9 cellular contexts compared by ENCODE assay signal in genomic region chr6:30007132-30007764, GRCh38. TPM values are rescaled to one million over a fixed set of nuclear protein-coding genes. Genes with fewer than 3 reads are reported as not detected.
DNase-seq lines count a peak whose midpoint lies in the region; ATAC-seq and TF ChIP-seq lines count a peak whose summit lies in the region.
"Had no signal": no experiment of that assay in that cellular context is flagged by ENCODE, and none has a peak within 500 bp of the region (broad histone marks: within the 10 kb centered on the region; RNA-seq: fewer than 3 reads in every experiment).

No MANE protein-coding gene starts in this region.

- H3K4me3 ChIP-seq in RWPE2 (ENCODE audit: severe bottlenecking) (no peak overlapping the region), tibial artery (peak overlapping the region; percentile 55 to 76)
- H3K4me3 ChIP-seq: SK-N-MC had no signal

- peaks cover 19% of the 10 kb centered on the region for H3K4me1 Mint-ChIP-seq in dendritic cell treated with granulocyte-macrophage colony-stimulating factor and Interleukin-4, amounts not matched to agents 40 ng/mL and 50 ng/mL, for 4 days (ENCODE audit: low read depth)
- peaks cover 18% of the 10 kb centered on the region for H3K4me1 Mint-ChIP-seq in mesothelial cell of epicardium

- H3K9me3 Mint-ChIP-seq in dendritic cell treated with granulocyte-macrophage colony-stimulating factor and Interleukin-4, amounts not matched to agents 40 ng/mL and 50 ng/mL, for 4 days = no peaks in the 10 kb centered on the region
- H3K9me3 Mint-ChIP-seq in mesothelial cell of epicardium = no peaks in the 10 kb centered on the region

- peaks cover 55% of the 10 kb centered on the region for H3K27me3 Mint-ChIP-seq in dendritic cell treated with granulocyte-macrophage colony-stimulating factor and Interleukin-4, amounts not matched to agents 40 ng/mL and 50 ng/mL, for 4 days
- peaks cover 76% of the 10 kb centered on the region for H3K27me3 Mint-ChIP-seq in mesothelial cell of epicardium (ENCODE audit: low read depth)

- H3K27ac ChIP-seq in RWPE2 (ENCODE audit: poor library complexity, severe bottlenecking) = no peak overlapping the region
- H3K27ac ChIP-seq in tibial artery = peak overlapping the region in 1 of 2 donors; percentile 60
- H3K27ac ChIP-seq: SK-N-MC had no signal

- H3K27me3 ChIP-seq in RWPE2 (ENCODE audit: insufficient read depth, poor library complexity, severe bottlenecking) (peaks cover 23% of the 10 kb centered on the region), tibial artery (peaks cover 0 to 26% of the 10 kb centered on the region in 2 donors)

- H3K36me3 ChIP-seq in RWPE2 (ENCODE audit: low read depth) (no peaks in the 10 kb centered on the region), tibial artery (peaks cover 0 to 12% (median 0%) of the 10 kb centered on the region in 3 donors)

- H3K4me1 ChIP-seq in RWPE2 (ENCODE audit: insufficient read depth, poor library complexity, severe bottlenecking) = no peaks in the 10 kb centered on the region
- peaks cover 0 to 22% (median 7%) of the 10 kb centered on the region in 4 donors for H3K4me1 ChIP-seq in tibial artery

- peaks cover 7% of the 10 kb centered on the region for H3K36me3 Mint-ChIP-seq in dendritic cell treated with granulocyte-macrophage colony-stimulating factor and Interleukin-4, amounts not matched to agents 40 ng/mL and 50 ng/mL, for 4 days (ENCODE audit: low read depth)
- peaks cover 13% of the 10 kb centered on the region for H3K36me3 Mint-ChIP-seq in mesothelial cell of epicardium

- intact Hi-C loops in dendritic cell treated with granulocyte-macrophage colony-stimulating factor and Interleukin-4, amounts not matched to agents 40 ng/mL and 50 ng/mL, for 4 days (cut with micrococcal nuclease) = no loop called here
- intact Hi-C loops in tibial artery (cut with DNase I; ENCODE audit: low total_unique reads) = no loop called here

- no peak overlapping the region for H3K27ac Mint-ChIP-seq in dendritic cell treated with granulocyte-macrophage colony-stimulating factor and Interleukin-4, amounts not matched to agents 40 ng/mL and 50 ng/mL, for 4 days
- H3K27ac Mint-ChIP-seq in mesothelial cell of epicardium = no peak overlapping the region

- ATAC-seq in RWPE2 (ENCODE audit: low read depth) = peak; percentile 47; the same call in 2 of the 3 replicates
- no peak for ATAC-seq in GM21737 (IDR thresholded peaks at IDR 0.05; ENCODE audit: unreplicated experiment)
- ATAC-seq in GM18909 (IDR thresholded peaks at IDR 0.05; ENCODE audit: poor library complexity, unreplicated experiment) = no peak

- DNase-seq in AG20443 (ENCODE audit: low spot score) (peak; percentile 15), RWPE2 (ENCODE audit: low spot score) (no peak), mesothelial cell of epicardium (ENCODE audit: low spot score in 2 of 2, unreplicated experiment in 2 of 2) (no peak), tibial artery (peak in 1 of 2 donors; percentile 68), NCI-H1092 (lab: John Stamatoyannopoulos, UW) (no peak)

- H3K9me3 ChIP-seq in RWPE2 (ENCODE audit: severe bottlenecking) = no peaks in the 10 kb centered on the region
- no peaks in the 10 kb centered on the region for H3K9me3 ChIP-seq in tibial artery

- TF ChIP-seq CTCF in RWPE2 (IDR thresholded peaks at IDR 0.05; ENCODE audit: poor library complexity, severe bottlenecking) (no peak), mesothelial cell of epicardium (IDR thresholded peaks at IDR 0.05; ENCODE audit: unreplicated experiment) (no peak), tibial artery (IDR thresholded peaks at IDR 0.05) (no peak)

- H3K4me3 Mint-ChIP-seq in dendritic cell treated with granulocyte-macrophage colony-stimulating factor and Interleukin-4, amounts not matched to agents 40 ng/mL and 50 ng/mL, for 4 days = peak overlapping the region; percentile 79
- peak overlapping the region; percentile 46 for H3K4me3 Mint-ChIP-seq in mesothelial cell of epicardium

RNA-seq across cellular contexts. Expression of gene POLR1H, which starts 53.8 kb away (rescaled TPM):
- total RNA-seq in mesothelial cell of epicardium = 31.1 to 32.7 TPM (median 31.4 TPM) in 3 replicates

RNA-seq across cellular contexts. Expression of gene PPP1R11, which starts 59.8 kb away (rescaled TPM):
- 29.7 to 32.2 TPM (median 30.0 TPM) in 3 replicates for total RNA-seq in mesothelial cell of epicardium
